In the genomic region with DNA sequence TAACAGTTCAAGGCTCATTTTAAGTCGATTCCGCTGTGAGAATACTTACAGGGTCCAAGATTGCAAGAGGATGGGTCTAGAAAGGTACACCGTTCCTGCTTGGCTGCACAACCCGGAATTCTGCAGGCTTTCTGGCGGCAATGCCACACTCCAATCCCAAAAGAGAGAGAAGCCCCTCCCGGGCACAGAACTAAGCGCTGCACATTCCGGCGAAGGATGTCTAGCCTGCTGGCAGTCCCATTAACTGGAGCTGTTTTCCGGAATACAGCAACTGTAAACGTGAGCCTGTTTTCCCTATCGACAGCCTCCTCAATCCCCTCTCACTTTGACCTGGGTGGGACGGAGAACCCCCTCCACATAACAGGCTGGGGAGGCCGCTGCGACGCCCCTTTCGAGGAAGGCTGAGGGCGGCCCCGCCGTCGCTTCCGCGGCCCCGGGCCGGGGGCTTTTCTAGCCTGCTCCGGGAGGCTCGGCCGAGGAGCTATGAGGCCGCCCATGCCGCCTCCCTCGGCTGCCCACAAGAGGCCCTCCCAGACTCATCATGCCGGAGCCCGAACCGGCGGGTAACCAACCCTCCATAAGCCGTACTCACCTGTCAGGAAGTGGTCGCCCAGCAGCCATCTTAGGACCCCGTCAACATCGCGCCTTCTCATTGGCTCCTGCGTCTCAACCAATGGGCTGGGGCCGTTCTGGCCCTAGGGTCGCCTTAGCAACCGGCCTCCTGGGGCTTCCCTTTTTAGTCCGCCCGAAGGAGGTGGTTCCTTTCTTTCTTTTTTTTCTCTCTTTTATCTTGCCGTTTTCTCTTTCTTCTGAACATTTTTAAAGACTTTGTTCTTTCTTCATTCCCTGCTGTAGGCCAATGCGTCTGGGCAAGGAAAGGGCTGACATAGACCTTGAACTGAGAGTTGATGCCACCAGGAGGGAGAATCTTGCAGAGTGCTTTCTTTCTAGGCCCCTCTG, we compare ENCODE assay signal across 1 cellular context.
A peak's percentile ranks its signal among the peaks of the same experiment; 100 is the strongest.
TF ChIP-seq lines count a peak whose summit lies in the region.

FAM204A (minus strand) TSS at position 647 of the 960 bp plus-strand sequence. CDS start 5,909 bp downstream, outside the sequence.

TF ChIP-seq in K562, 482 proteins besides CTCF, POLR2A, EP300 and RAD21 (continued from another document and continues in another):
- TF ChIP-seq, protein P1, sequence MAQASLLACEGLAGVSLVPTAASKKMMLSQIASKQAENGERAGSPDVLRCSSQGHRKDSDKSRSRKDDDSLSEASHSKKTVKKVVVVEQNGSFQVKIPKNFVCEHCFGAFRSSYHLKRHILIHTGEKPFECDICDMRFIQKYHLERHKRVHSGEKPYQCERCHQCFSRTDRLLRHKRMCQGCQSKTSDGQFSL (CRISPR knock-in tag; IDR thresholded peaks at IDR 0.05): no peak
- TF ChIP-seq, protein P1 (tag; IDR thresholded peaks at IDR 0.05): no peak
- 0 out of 2 replicates have a peak, but pooled peaks have one; percentile 29 for TF ChIP-seq ZNF384 (IDR thresholded peaks at IDR 0.05; ENCODE audit: low read depth, low read length)
- TF ChIP-seq HNRNPK (IDR thresholded peaks at IDR 0.05; ENCODE audit: low read depth, low read length, poor library complexity, severe bottlenecking): no peak
- TF ChIP-seq HDGF (IDR thresholded peaks at IDR 0.05): no peak
- no peak for TF ChIP-seq NFIC (IDR thresholded peaks at IDR 0.05)
- TF ChIP-seq HNRNPL (IDR thresholded peaks at IDR 0.05; ENCODE audit: low read depth, low read length): no peak
- TF ChIP-seq MIER1 (IDR thresholded peaks at IDR 0.05; ENCODE audit: low read depth): no peak
- no peak; the same call in 1 of the 2 replicates for TF ChIP-seq PML (IDR thresholded peaks at IDR 0.05; ENCODE audit: low read length)
- no peak for TF ChIP-seq ZNF764 (CRISPR knock-in tag; IDR thresholded peaks at IDR 0.05; ENCODE audit: low read depth)
- no peak for TF ChIP-seq PHB2 (IDR thresholded peaks at IDR 0.05; ENCODE audit: low read depth)
- TF ChIP-seq, protein P2, sequence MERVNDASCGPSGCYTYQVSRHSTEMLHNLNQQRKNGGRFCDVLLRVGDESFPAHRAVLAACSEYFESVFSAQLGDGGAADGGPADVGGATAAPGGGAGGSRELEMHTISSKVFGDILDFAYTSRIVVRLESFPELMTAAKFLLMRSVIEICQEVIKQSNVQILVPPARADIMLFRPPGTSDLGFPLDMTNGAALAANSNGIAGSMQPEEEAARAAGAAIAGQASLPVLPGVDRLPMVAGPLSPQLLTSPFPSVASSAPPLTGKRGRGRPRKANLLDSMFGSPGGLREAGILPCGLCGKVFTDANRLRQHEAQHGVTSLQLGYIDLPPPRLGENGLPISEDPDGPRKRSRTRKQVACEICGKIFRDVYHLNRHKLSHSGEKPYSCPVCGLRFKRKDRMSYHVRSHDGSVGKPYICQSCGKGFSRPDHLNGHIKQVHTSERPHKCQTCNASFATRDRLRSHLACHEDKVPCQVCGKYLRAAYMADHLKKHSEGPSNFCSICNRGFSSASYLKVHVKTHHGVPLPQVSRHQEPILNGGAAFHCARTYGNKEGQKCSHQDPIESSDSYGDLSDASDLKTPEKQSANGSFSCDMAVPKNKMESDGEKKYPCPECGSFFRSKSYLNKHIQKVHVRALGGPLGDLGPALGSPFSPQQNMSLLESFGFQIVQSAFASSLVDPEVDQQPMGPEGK (CRISPR knock-in tag; IDR thresholded peaks at IDR 0.05; ENCODE audit: borderline replicate concordance): no peak
- no peak for TF ChIP-seq ZNF395 (CRISPR knock-in tag; IDR thresholded peaks at IDR 0.05)
- no peak for TF ChIP-seq ZNF347 (CRISPR knock-in tag; IDR thresholded peaks at IDR 0.05; ENCODE audit: low read depth)
- TF ChIP-seq NRF1 (conservative IDR thresholded peaks at IDR 0.05 in 1 of 2, IDR thresholded peaks at IDR 0.05 in 1 of 2): no peak
- no peak for TF ChIP-seq ZNF146 (CRISPR knock-in tag; IDR thresholded peaks at IDR 0.05; ENCODE audit: unreplicated experiment)
- TF ChIP-seq ZBTB11 (CRISPR knock-in tag; IDR thresholded peaks at IDR 0.05): no peak
- no peak for TF ChIP-seq ZNF639 (CRISPR knock-in tag; conservative IDR thresholded peaks at IDR 0.05 in 1 of 2, IDR thresholded peaks at IDR 0.05 in 1 of 2)
- no peak for TF ChIP-seq YBX1 (IDR thresholded peaks at IDR 0.05)
- TF ChIP-seq HNRNPLL (IDR thresholded peaks at IDR 0.05; ENCODE audit: low read depth, low read length, poor library complexity, severe bottlenecking): no peak
- TF ChIP-seq FOXJ3 (CRISPR knock-in tag; IDR thresholded peaks at IDR 0.05): no peak
- no peak for TF ChIP-seq ETS2 (tag; IDR thresholded peaks at IDR 0.05; ENCODE audit: borderline replicate concordance, poor library complexity, severe bottlenecking)
- no peak for TF ChIP-seq FIP1L1 (IDR thresholded peaks at IDR 0.05; ENCODE audit: low read depth, low read length, poor library complexity, severe bottlenecking)
- TF ChIP-seq, protein P3, sequence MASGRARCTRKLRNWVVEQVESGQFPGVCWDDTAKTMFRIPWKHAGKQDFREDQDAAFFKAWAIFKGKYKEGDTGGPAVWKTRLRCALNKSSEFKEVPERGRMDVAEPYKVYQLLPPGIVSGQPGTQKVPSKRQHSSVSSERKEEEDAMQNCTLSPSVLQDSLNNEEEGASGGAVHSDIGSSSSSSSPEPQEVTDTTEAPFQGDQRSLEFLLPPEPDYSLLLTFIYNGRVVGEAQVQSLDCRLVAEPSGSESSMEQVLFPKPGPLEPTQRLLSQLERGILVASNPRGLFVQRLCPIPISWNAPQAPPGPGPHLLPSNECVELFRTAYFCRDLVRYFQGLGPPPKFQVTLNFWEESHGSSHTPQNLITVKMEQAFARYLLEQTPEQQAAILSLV (tag; IDR thresholded peaks at IDR 0.05): no peak
- TF ChIP-seq ZNF589 (CRISPR knock-in tag; IDR thresholded peaks at IDR 0.05; ENCODE audit: low read depth): no peak
- peak in 1 of 2 experiments; percentile 84; a peak in 2 of 4 replicates for TF ChIP-seq CSDE1 (IDR thresholded peaks at IDR 0.05)
- TF ChIP-seq BCL6 (CRISPR knock-in tag; IDR thresholded peaks at IDR 0.05): no peak
- no peak for TF ChIP-seq RNF2 (IDR thresholded peaks at IDR 0.05)
- no peak for TF ChIP-seq ZFPM2 (CRISPR knock-in tag; IDR thresholded peaks at IDR 0.05)
- TF ChIP-seq SMARCB1 (IDR thresholded peaks at IDR 0.05; ENCODE audit: insufficient read length, low read depth): no peak
- TF ChIP-seq TCFL5 (CRISPR knock-in tag; conservative IDR thresholded peaks at IDR 0.05): no peak
- no peak for TF ChIP-seq PCBP1 (IDR thresholded peaks at IDR 0.05; ENCODE audit: low read depth, low read length, poor library complexity, severe bottlenecking)
- no peak for TF ChIP-seq NBN (IDR thresholded peaks at IDR 0.05; ENCODE audit: low read depth)
- TF ChIP-seq TCF7L2 (IDR thresholded peaks at IDR 0.05; ENCODE audit: low read depth, low read length): no peak
- TF ChIP-seq ZNF184 (CRISPR knock-in tag; IDR thresholded peaks at IDR 0.05): no peak
- TF ChIP-seq ZNF280B (CRISPR knock-in tag; IDR thresholded peaks at IDR 0.05): no peak
- TF ChIP-seq HMGN3 (IDR thresholded peaks at IDR 0.05; ENCODE audit: borderline replicate concordance, extremely low read depth, insufficient read length, low read depth, low read length): no peak
- TF ChIP-seq, protein P4, sequence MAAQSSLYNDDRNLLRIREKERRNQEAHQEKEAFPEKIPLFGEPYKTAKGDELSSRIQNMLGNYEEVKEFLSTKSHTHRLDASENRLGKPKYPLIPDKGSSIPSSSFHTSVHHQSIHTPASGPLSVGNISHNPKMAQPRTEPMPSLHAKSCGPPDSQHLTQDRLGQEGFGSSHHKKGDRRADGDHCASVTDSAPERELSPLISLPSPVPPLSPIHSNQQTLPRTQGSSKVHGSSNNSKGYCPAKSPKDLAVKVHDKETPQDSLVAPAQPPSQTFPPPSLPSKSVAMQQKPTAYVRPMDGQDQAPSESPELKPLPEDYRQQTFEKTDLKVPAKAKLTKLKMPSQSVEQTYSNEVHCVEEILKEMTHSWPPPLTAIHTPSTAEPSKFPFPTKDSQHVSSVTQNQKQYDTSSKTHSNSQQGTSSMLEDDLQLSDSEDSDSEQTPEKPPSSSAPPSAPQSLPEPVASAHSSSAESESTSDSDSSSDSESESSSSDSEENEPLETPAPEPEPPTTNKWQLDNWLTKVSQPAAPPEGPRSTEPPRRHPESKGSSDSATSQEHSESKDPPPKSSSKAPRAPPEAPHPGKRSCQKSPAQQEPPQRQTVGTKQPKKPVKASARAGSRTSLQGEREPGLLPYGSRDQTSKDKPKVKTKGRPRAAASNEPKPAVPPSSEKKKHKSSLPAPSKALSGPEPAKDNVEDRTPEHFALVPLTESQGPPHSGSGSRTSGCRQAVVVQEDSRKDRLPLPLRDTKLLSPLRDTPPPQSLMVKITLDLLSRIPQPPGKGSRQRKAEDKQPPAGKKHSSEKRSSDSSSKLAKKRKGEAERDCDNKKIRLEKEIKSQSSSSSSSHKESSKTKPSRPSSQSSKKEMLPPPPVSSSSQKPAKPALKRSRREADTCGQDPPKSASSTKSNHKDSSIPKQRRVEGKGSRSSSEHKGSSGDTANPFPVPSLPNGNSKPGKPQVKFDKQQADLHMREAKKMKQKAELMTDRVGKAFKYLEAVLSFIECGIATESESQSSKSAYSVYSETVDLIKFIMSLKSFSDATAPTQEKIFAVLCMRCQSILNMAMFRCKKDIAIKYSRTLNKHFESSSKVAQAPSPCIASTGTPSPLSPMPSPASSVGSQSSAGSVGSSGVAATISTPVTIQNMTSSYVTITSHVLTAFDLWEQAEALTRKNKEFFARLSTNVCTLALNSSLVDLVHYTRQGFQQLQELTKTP (IDR thresholded peaks at IDR 0.05; ENCODE audit: low read depth in 1 of 2, partially characterized antibody in 2 of 2): no peak
- peak; percentile 79 to 81; a peak in 3 of 4 replicates for TF ChIP-seq SIN3A (IDR thresholded peaks at IDR 0.05; ENCODE audit: borderline replicate concordance in 2 of 2, control insufficient read depth in 1 of 2, low read depth in 2 of 2, low read length in 2 of 2)
- TF ChIP-seq BACH1 (tag; IDR thresholded peaks at IDR 0.05): no peak
- TF ChIP-seq ZKSCAN8 (CRISPR knock-in tag; IDR thresholded peaks at IDR 0.05): no peak
- TF ChIP-seq KAT7 (CRISPR knock-in tag; IDR thresholded peaks at IDR 0.05; ENCODE audit: borderline replicate concordance): no peak
